ENCODE assay signal across 28 cellular contexts in genomic region chr13:45003417-45003816, GRCh38.
"Had no signal": no experiment of that assay in that cellular context is flagged by ENCODE, and none has a peak within 500 bp of the region (broad histone marks: within the 10 kb centered on the region; RNA-seq: fewer than 3 reads in every experiment).

No MANE protein-coding gene starts in this region.

- DNase-seq: natural killer cell; occipital lobe; ovary; posterior cingulate gyrus; psoas muscle; right cardiac atrium; spleen; stimulated activated CD4-positive, alpha-beta T cell treated with anti-CD3 and anti-CD28 coated beads, Interleukin-12 subunit alpha, Interleukin-12 subunit beta, amount 100 ng/mL, for 4 hours; stimulated activated CD4-positive, alpha-beta T cell treated with anti-CD3 and anti-CD28 coated beads, Interleukin-1b, Interleukin-23, amount 100 ng/mL, for 48 hours; stimulated activated CD4-positive, alpha-beta T cell treated with anti-CD3 and anti-CD28 coated beads, Interleukin-4, amount 100 ng/mL, for 1 hour; stimulated activated CD4-positive, alpha-beta T cell treated with anti-CD3 and anti-CD28 coated beads, Interleukin-4, amount 100 ng/mL, for 4 hours; stimulated activated CD8-positive, alpha-beta memory T cell treated with anti-CD3 and anti-CD28 coated beads, Interleukin-4, amount 100 ng/mL, for 48 hours; stimulated activated naive CD4-positive, alpha-beta T cell; stimulated activated naive CD8-positive, alpha-beta T cell treated with anti-CD3 and anti-CD28 coated beads, Interleukin-15, amount 100 ng/mL, for 72 hours; stimulated activated naive CD8-positive, alpha-beta T cell treated with anti-CD3 and anti-CD28 coated beads, Interleukin-15, Interleukin-2, amounts not matched to agents 100 U/mL and 50 U/mL, for 24 hours; substantia nigra; testis; tibial artery; transverse colon; upper lobe of right lung; uterus had no signal

- H3K9me3 ChIP-seq: ovary, psoas muscle, spleen, suprapubic skin, testis, tibial artery, transverse colon, upper lobe of right lung, uterus had no signal

- ATAC-seq: natural killer cell; psoas muscle; right cardiac atrium; sciatic nerve; stimulated activated memory B cell treated with anti-CD40 and anti-IgM and Interleukin-4, amounts not matched to agents 10 μg/mL and 1 μg/mL and 100 μg/mL, for 72 hours; stimulated activated naive CD8-positive, alpha-beta T cell treated with anti-CD3 and anti-CD28 coated beads, Interleukin-15, amount 100 ng/mL, for 72 hours; stimulated activated naive CD8-positive, alpha-beta T cell treated with anti-CD3 and anti-CD28 coated beads, Interleukin-15, Interleukin-2, amounts not matched to agents 100 U/mL and 50 U/mL, for 24 hours; upper lobe of right lung had no signal

- H3K36me3 ChIP-seq: ovary, uterus had no signal

- H2AFZ ChIP-seq: neural progenitor cell, parathyroid adenoma had no signal

- H3K4me3 ChIP-seq: neural progenitor cell, ovary, psoas muscle, skin epidermis, smooth muscle cell, spleen, suprapubic skin, testis, tibial artery, transverse colon, upper lobe of right lung, uterus had no signal

- H3K79me2 ChIP-seq: parathyroid adenoma had no signal

- H3K9ac ChIP-seq: neural progenitor cell, parathyroid adenoma had no signal

- H3K4me1 ChIP-seq: neural progenitor cell, parathyroid adenoma, psoas muscle, spleen, suprapubic skin, testis, tibial artery, upper lobe of right lung, uterus had no signal

- H3K27me3 ChIP-seq: neural progenitor cell, ovary, spleen, suprapubic skin, testis, tibial artery, transverse colon, upper lobe of right lung, uterus had no signal

- H3K4me2 ChIP-seq: neural progenitor cell, smooth muscle cell had no signal

- H3K27ac ChIP-seq: neural progenitor cell, ovary, parathyroid adenoma, psoas muscle, skin epidermis, spleen, suprapubic skin, testis, tibial artery, transverse colon, upper lobe of right lung, uterus had no signal
